ENCODE assay signal across 7 cellular contexts in the genomic region with DNA sequence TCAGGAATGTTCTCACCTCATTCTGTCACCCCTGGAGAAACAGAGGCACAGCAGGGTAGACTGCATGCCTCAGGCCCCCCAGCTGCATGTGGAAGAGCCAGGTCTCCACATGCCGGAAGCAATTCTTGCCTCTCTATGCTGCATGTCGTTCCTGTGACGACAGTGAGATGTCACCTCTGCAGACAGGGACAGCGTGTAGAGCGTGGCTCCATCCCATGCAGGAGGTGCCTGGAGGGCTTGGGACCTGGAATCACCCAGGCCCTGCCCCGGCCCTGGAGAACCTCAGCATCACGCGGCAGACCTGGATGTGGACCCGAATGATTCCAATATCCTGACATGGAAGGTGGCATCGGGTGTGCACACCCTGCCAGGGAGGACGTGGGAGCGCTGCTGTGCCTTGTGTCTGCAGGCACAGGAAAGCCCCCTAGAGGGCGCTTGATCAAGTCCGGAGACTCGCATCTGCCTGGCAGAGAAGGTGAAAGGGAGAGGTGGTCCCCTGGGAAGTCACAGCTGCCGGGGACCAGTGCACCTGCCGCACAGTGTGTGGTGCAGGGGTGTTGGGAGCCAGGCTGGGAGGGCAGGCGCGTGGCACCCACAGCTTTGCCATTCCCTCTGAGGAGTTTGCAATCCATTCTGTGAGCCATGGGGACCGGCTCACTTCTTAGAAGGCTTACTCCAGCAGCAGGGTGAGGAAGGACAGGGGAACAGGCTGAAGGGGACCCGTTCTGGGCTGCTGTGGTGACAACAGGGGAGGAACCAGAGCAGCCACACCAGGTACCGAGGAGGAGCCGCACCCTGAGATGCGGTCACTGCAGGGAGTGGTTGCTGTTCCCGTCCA. TPM values are rescaled to one million over a fixed set of nuclear protein-coding genes. Genes with fewer than 3 reads are reported as not detected.
DNase-seq lines count a peak whose midpoint lies in the region; ATAC-seq and TF ChIP-seq lines count a peak whose summit lies in the region.

No MANE protein-coding gene starts in this region.

- DNase-seq in GM04504 (ENCODE audit: low read depth) (peak; percentile 11), HT1080 (ENCODE audit: low read depth) (peak; percentile 12), T47D (ENCODE audit: low read depth in 1 of 2, low spot score in 1 of 2) (peak; percentile 46 to 65), lung microvascular endothelial cell (ENCODE audit: low read depth in 2 of 2) (peak; percentile 60 to 65)
- DNase-seq in stimulated activated naive CD8-positive, alpha-beta T cell treated with anti-CD3 and anti-CD28 coated beads, Interleukin-15, Interleukin-2, amounts not matched to agents 100 U/mL and 50 U/mL, for 24 hours, result peak; percentile 70

- H2AFZ ChIP-seq in SU-DHL-6 (ENCODE audit: low read depth, low read length, severe bottlenecking), result no peak overlapping the region

- peak; percentile 89 for TF ChIP-seq CTCF in SU-DHL-6 (IDR thresholded peaks at IDR 0.05; ENCODE audit: insufficient read depth, low read length, poor library complexity, severe bottlenecking)

- no peaks in the 10 kb centered on the region for H3F3A ChIP-seq in SU-DHL-6 (ENCODE audit: insufficient read depth)

- H3K9me3 ChIP-seq in SU-DHL-6 (ENCODE audit: insufficient read depth, low read length), result no peaks in the 10 kb centered on the region

- in situ Hi-C loops in T47D (cut with HindIII; ENCODE audit: low pct_unique_long_range_greater_than_20kb, low sequenced_read_pairs), result no loop called here

- H3K4me2 ChIP-seq in SU-DHL-6 (ENCODE audit: low read depth, low read length, poor library complexity, severe bottlenecking), result no peak overlapping the region

- H3K4me3 ChIP-seq in SU-DHL-6 (ENCODE audit: insufficient read depth, low read length, poor library complexity, severe bottlenecking), result no peak overlapping the region

- peak; percentile 88 for ATAC-seq in GM21381 (IDR thresholded peaks at IDR 0.05; ENCODE audit: unreplicated experiment)
- peak; percentile 61 for ATAC-seq in stimulated activated naive CD8-positive, alpha-beta T cell treated with anti-CD3 and anti-CD28 coated beads, Interleukin-15, Interleukin-2, amounts not matched to agents 100 U/mL and 50 U/mL, for 24 hours

- H4K20me1 ChIP-seq in SU-DHL-6 (ENCODE audit: low read depth, low read length), result no peaks in the 10 kb centered on the region

- no peak overlapping the region for H3K9ac ChIP-seq in SU-DHL-6 (ENCODE audit: low read length)

- H3K79me2 ChIP-seq in SU-DHL-6 (ENCODE audit: insufficient read depth, low read length), result no peaks in the 10 kb centered on the region

- no peak overlapping the region for H3K27ac ChIP-seq in SU-DHL-6 (ENCODE audit: low read depth, low read length)

- no peaks in the 10 kb centered on the region for H3K9me2 ChIP-seq in SU-DHL-6 (replicated peaks; ENCODE audit: insufficient read depth, low read length)

- no peaks in the 10 kb centered on the region for H3K27me3 ChIP-seq in SU-DHL-6 (ENCODE audit: low read length)

- no peaks in the 10 kb centered on the region for H3K36me3 ChIP-seq in SU-DHL-6 (ENCODE audit: low read length)

RNA-seq across cellular contexts. Expression of gene EN2, which starts 45.3 kb away (rescaled TPM):
- total RNA-seq in HT1080 (2014; rRNA removed; shearing (Covaris generic)), result not detected in 2 replicates
- 0.02 TPM in 1 of 2 replicates, not detected in the other for polyA plus RNA-seq in HT1080 (2015; cell fraction: cytosol; rRNA removed)
- polyA plus RNA-seq in HT1080 (2015; cell fraction: nucleus; rRNA removed), result 0.11 TPM in 1 of 2 replicates, not detected in the other
- total RNA-seq in lung microvascular endothelial cell, result not detected in 2 replicates

Comparison
In these comparisons a context has a peak if more than half of its experiments do, and no peak if none do; other contexts are left out.
1. DNase-seq: peak in every context shown above with its lines; median percentile 70 in stimulated activated naive CD8-positive, alpha-beta T cell treated with anti-CD3 and anti-CD28 coated beads, Interleukin-15, Interleukin-2, amounts not matched to agents 100 U/mL and 50 U/mL, for 24 hours; 62 in lung microvascular endothelial cell; 56 in T47D; 12 in HT1080; 11 in GM04504.